20 cellular contexts compared by ENCODE assay signal in genomic region chr20:7937328-7937727, GRCh38. TPM values are rescaled to one million over a fixed set of nuclear protein-coding genes. Genes with fewer than 3 reads are reported as not detected.
DNase-seq lines count a peak whose midpoint lies in the region; ATAC-seq, FAIRE-seq and TF ChIP-seq lines count a peak whose summit lies in the region.
"Had no signal": no experiment of that assay in that cellular context is flagged by ENCODE, and none has a peak within 500 bp of the region (broad histone marks: within the 10 kb centered on the region; RNA-seq: fewer than 3 reads in every experiment).

No MANE protein-coding gene starts in this region.

- H4K20me1 ChIP-seq in Loucy (ENCODE audit: insufficient read depth, low read length, poor library complexity, severe bottlenecking) (no peaks in the 10 kb centered on the region), HepG2 (ENCODE audit: insufficient read depth, low read length) (no peaks in the 10 kb centered on the region)

- intact Hi-C loops in HepG2 (cut with micrococcal nuclease; ENCODE audit: unreplicated experiment) (loop anchor here (2.0 to 10.0 kb wide), 3 partner anchors 43 to 1173 kb away; partner anchors contain the start of gene BMP2), left ventricle myocardium superior (cut with micrococcal nuclease) (loop anchor here (10.0 kb wide), 1 partner anchor 787 kb away; no protein-coding TSS in a partner anchor)

- TF ChIP-seq EP300 in A549 (IDR thresholded peaks at IDR 0.05) (no peak), HepG2 (IDR thresholded peaks at IDR 0.05; ENCODE audit: low read depth in 2 of 2, low read length in 2 of 2) (no peak), HepG2 (CRISPR knock-in tag; IDR thresholded peaks at IDR 0.05; ENCODE audit: borderline replicate concordance) (no peak)

- no peak for DNase-seq in A549 (ENCODE audit: low read depth in 1 of 2, low spot score in 1 of 2)
- DNase-seq in OCI-M1 (lab: John Stamatoyannopoulos, UW): peak; percentile 20
- no peak for DNase-seq in HepG2 (ENCODE audit: low spot score)
- DNase-seq in left ventricle myocardium superior: no peak
- DNase-seq in activated T-cell treated with anti-CD3 and anti-CD28 coated beads, Interleukin-2, amount 50 U/mL, for 48 hours: no peak
- DNase-seq: ACHN; BE2C; C1 segment of cervical spinal cord; CD4-positive, CD25-positive, alpha-beta regulatory T cell; CD8-positive, alpha-beta memory T cell; COR-L47; DMS 273 treated with DMSO at 0.1 percent for 48 hours; DMS53; H9 had no signal

- H3K36me3 ChIP-seq in Loucy (ENCODE audit: insufficient read depth, low read length): no peaks in the 10 kb centered on the region
- no peaks in the 10 kb centered on the region for H3K36me3 ChIP-seq in HepG2 (replicated peaks in 1 of 2; ENCODE audit: control insufficient read depth in 1 of 2, insufficient read depth in 2 of 2, low read length in 2 of 2)
- H3K36me3 ChIP-seq: BE2C had no signal

- H3K4me3 ChIP-seq in A549 (no peak overlapping the region), Loucy (ENCODE audit: low read length, poor library complexity, severe bottlenecking) (no peak overlapping the region), HepG2 (replicated peaks in 1 of 3; ENCODE audit: insufficient read depth in 1 of 3, low read depth in 2 of 3, low read length in 3 of 3) (no peak overlapping the region)

- no peaks in the 10 kb centered on the region for H3K27me3 ChIP-seq in Loucy (ENCODE audit: insufficient read depth, low read length, poor library complexity, severe bottlenecking)
- H3K27me3 ChIP-seq in HepG2 (ENCODE audit: control insufficient read depth in 1 of 2, insufficient read depth in 2 of 2, low read length in 2 of 2): no peaks in the 10 kb centered on the region
- H3K27me3 ChIP-seq: BE2C had no signal

- H3K79me2 ChIP-seq in Loucy (ENCODE audit: insufficient read depth, low read length) (no peaks in the 10 kb centered on the region), HepG2 (ENCODE audit: insufficient read depth, low read length) (no peaks in the 10 kb centered on the region)

- TF ChIP-seq POLR2A in A549 (IDR thresholded peaks at IDR 0.05; ENCODE audit: low read length) (no peak), HepG2 (IDR thresholded peaks at IDR 0.05; ENCODE audit: insufficient read depth in 1 of 2, low read depth in 2 of 2, low read length in 2 of 2) (no peak)

- no peak overlapping the region for H3K4me2 ChIP-seq in A549
- H3K4me2 ChIP-seq in Loucy (ENCODE audit: low read depth, low read length, poor library complexity, severe bottlenecking): no peak overlapping the region
- no peak overlapping the region for H3K4me2 ChIP-seq in HepG2 (ENCODE audit: low read depth, low read length)

- FAIRE-seq in A549 (lab: Jason Lieb, UNC) (peak; percentile 96), HepG2 (lab: Jason Lieb, UNC) (no peak)
- FAIRE-seq: G401.6, H1 had no signal

- in situ Hi-C loops in HepG2 (cut with HindIII; ENCODE audit: extremely low pct_ligation_motif_present, low pct_unique_long_range_greater_than_20kb): loop anchor here (10.0 kb wide), 1 partner anchor 787 kb away; no protein-coding TSS in a partner anchor

- H2AFZ ChIP-seq in Loucy (ENCODE audit: low read length) (0 out of 2 replicates have a peak overlapping the region, but pooled peaks have one; percentile 24), HepG2 (ENCODE audit: low read length) (no peak overlapping the region)

- no TSS peak for BruUV-seq in HepG2 (replicated peaks; lab: Mats Ljungman, UMichigan)

- H3K9me3 ChIP-seq in A549 (peaks cover 6% of the 10 kb centered on the region; the same call in 2 of the 3 replicates), Loucy (ENCODE audit: insufficient read depth, low read depth, low read length) (no peaks in the 10 kb centered on the region), HepG2 (ENCODE audit: low read length) (peaks cover 6% of the 10 kb centered on the region)
- H3K9me3 ChIP-seq: BE2C had no signal

- POLR2A ChIA-PET in A549 (lab: Yijun Ruan, JAX): no interaction called here
- POLR2A ChIA-PET in HepG2 (lab: Yijun Ruan, JAX): no interaction called here

- H3K4me1 ChIP-seq in A549 (no peaks in the 10 kb centered on the region), Loucy (ENCODE audit: insufficient read depth, low read length, poor library complexity, severe bottlenecking) (peaks cover 10% of the 10 kb centered on the region), HepG2 (ENCODE audit: insufficient read depth, low read length) (peaks cover 23% of the 10 kb centered on the region)
- H3K4me1 ChIP-seq: BE2C had no signal

- TF ChIP-seq CTCF in A549 (IDR thresholded peaks at IDR 0.05) (no peak), Loucy (conservative IDR thresholded peaks at IDR 0.05; ENCODE audit: low read length) (no peak), HepG2 (CRISPR knock-in tag; IDR thresholded peaks at IDR 0.05) (no peak)

- no peaks in the 10 kb centered on the region for H3F3A ChIP-seq in Loucy (ENCODE audit: low read depth)

- no peak for ATAC-seq in A549
- no peak for ATAC-seq in HepG2
- no peak for ATAC-seq in left ventricle myocardium superior
- no peak for ATAC-seq in GM19463 (IDR thresholded peaks at IDR 0.05; ENCODE audit: unreplicated experiment)
- ATAC-seq in GM19467 (IDR thresholded peaks at IDR 0.05; ENCODE audit: unreplicated experiment): no peak

- H3K9me2 ChIP-seq in Loucy (replicated peaks; ENCODE audit: low read depth, low read length): no peaks in the 10 kb centered on the region

- H3K9ac ChIP-seq in Loucy (ENCODE audit: low read depth, low read length, poor library complexity, severe bottlenecking) (no peak overlapping the region), HepG2 (ENCODE audit: insufficient read depth, low read depth, low read length) (no peak overlapping the region)

- no peak for TF ChIP-seq RAD21 in A549 (conservative IDR thresholded peaks at IDR 0.05 in 1 of 2, IDR thresholded peaks at IDR 0.05 in 1 of 2)
- no peak for TF ChIP-seq RAD21 in HepG2 (CRISPR knock-in tag; IDR thresholded peaks at IDR 0.05)

- WGBS in A549 (ENCODE audit: missing lambda C conversion rate): 51% methylated on average over 3 of the region's 3 CpGs
- WGBS in HepG2 (ENCODE audit: low lambda C conversion rate): 60% methylated on average over 3 of the region's 3 CpGs

- CTCF ChIA-PET in A549 (lab: Yijun Ruan, JAX) (interaction anchor here (1.0 to 6.3 kb wide), 27 partner anchors 8 to 1127 kb away, joined by 3 to 188 read pairs (median 5); no protein-coding TSS in a partner anchor), HepG2 (lab: Yijun Ruan, JAX; ENCODE audit: low intra/inter-chr PET ratio, low total read pairs) (interaction anchor here (1.6 to 3.1 kb wide), 2 partner anchors 52 to 784 kb away, joined by 6 to 33 read pairs; no protein-coding TSS in a partner anchor)

- H3K27ac ChIP-seq in A549 (no peak overlapping the region), HepG2 (ENCODE audit: extremely low read length, insufficient read depth, low read length) (no peak overlapping the region)

TF ChIP-seq in A549, 52 proteins besides CTCF, POLR2A, EP300 and RAD21 (continues in another document):
- TF ChIP-seq HEYL (CRISPR knock-in tag; IDR thresholded peaks at IDR 0.05): no peak
- no peak for TF ChIP-seq JUNB (IDR thresholded peaks at IDR 0.05)
- TF ChIP-seq ATOH8 (CRISPR knock-in tag; IDR thresholded peaks at IDR 0.05; ENCODE audit: low read depth): no peak

TF ChIP-seq in HepG2, 621 proteins besides CTCF, POLR2A, EP300 and RAD21:
- TF ChIP-seq MAFF (IDR thresholded peaks at IDR 0.05; ENCODE audit: low read depth, low read length) (no peak), ATF7 (IDR thresholded peaks at IDR 0.05) (peak; percentile 89), ATF7 (CRISPR knock-in tag; IDR thresholded peaks at IDR 0.05) (no peak)

RNA-seq across cellular contexts. Expression of gene HAO1, which starts 2.9 kb away (rescaled TPM):
- polyA plus RNA-seq in A549 (2011; rRNA removed) (0.13 TPM in 2 replicates), A549 (2017; fragmentation: RNase III; extraction: RNeasy Plus Mini Kit Qiagen cat#74134 plus additional on column Dnase treatment) (not detected in 3 replicates), HepG2 (2011; rRNA removed) (0.03 TPM in 1 of 2 replicates, not detected in the other)
- not detected in 2 replicates for polyA plus RNA-seq in A549 (2012; cell fraction: cytosol; rRNA removed)
- polyA plus RNA-seq in A549 (2012; cell fraction: nucleus; rRNA removed): not detected in 2 replicates
- polyA minus RNA-seq in A549 (2011; rRNA and poly(A)+ RNA removed): 0.21 TPM in 1 of 2 replicates, not detected in the other
- total RNA-seq in HepG2 (2016; rRNA removed; fragmentation: Illumina TruSeq; extraction: Trizol) (not detected in 2 replicates), left ventricle myocardium superior (not detected)
- not detected in 2 replicates for total RNA-seq in HepG2 (2016; cell fraction: cytosol; rRNA removed; fragmentation: Illumina TruSeq; extraction: Trizol; ENCODE audit: low read depth)
- not detected in 2 replicates for total RNA-seq in HepG2 (2016; cell fraction: insoluble cytoplasmic fraction; rRNA removed; fragmentation: Illumina TruSeq; extraction: Trizol)
- total RNA-seq in HepG2 (2016; cell fraction: membrane; rRNA removed; fragmentation: Illumina TruSeq; extraction: Trizol): not detected in 2 replicates
- total RNA-seq in HepG2 (2016; cell fraction: nucleus; rRNA removed; fragmentation: Illumina TruSeq; extraction: Trizol): not detected in 2 replicates
- not detected in 2 replicates for polyA plus RNA-seq in HepG2 (2011; cell fraction: cytosol; rRNA removed)
- polyA plus RNA-seq in HepG2 (2011; cell fraction: nucleus; rRNA removed): not detected in 2 replicates
- polyA plus RNA-seq in HepG2 (2012): not detected in 2 replicates
- not detected in 2 replicates for polyA plus RNA-seq in HepG2 (2016; cell fraction: cytosol; fragmentation: Illumina TruSeq; extraction: Trizol; ENCODE audit: low read depth)
- polyA plus RNA-seq in HepG2 (2016; cell fraction: insoluble cytoplasmic fraction; fragmentation: Illumina TruSeq; extraction: Trizol; ENCODE audit: low read depth): not detected in 2 replicates
- not detected in 2 replicates for polyA plus RNA-seq in HepG2 (2016; cell fraction: membrane; fragmentation: Illumina TruSeq; extraction: Trizol; ENCODE audit: low read depth)
- not detected in 2 replicates for polyA plus RNA-seq in HepG2 (2016; cell fraction: nucleus; fragmentation: Illumina TruSeq; extraction: Trizol; ENCODE audit: insufficient read depth, low read depth)
- polyA minus RNA-seq in HepG2 (2011; rRNA and poly(A)+ RNA removed; ENCODE audit: low replicate concordance): not detected in 2 replicates
- not detected in 2 replicates for polyA minus RNA-seq in HepG2 (2011; cell fraction: cytosol; rRNA and poly(A)+ RNA removed)
- not detected in 2 replicates for polyA minus RNA-seq in HepG2 (2011; cell fraction: nucleus; rRNA and poly(A)+ RNA removed)
- total RNA-seq: A172; CD4-positive, CD25-positive, alpha-beta regulatory T cell; CD8-positive, alpha-beta memory T cell; H1; H9 had no signal
- polyA plus RNA-seq: CD4-positive, CD25-positive, alpha-beta regulatory T cell; CD8-positive, alpha-beta memory T cell; H1 had no signal
